In genomic region chr11:72069787-72070251, GRCh38 we compare ENCODE assay signal across 8 cellular contexts. TPM values are rescaled to one million over a fixed set of nuclear protein-coding genes. Genes with fewer than 3 reads are reported as not detected.
A peak's percentile ranks its signal among the peaks of the same experiment; 100 is the strongest.
DNase-seq lines count a peak whose midpoint lies in the region; ATAC-seq and TF ChIP-seq lines count a peak whose summit lies in the region.

No MANE protein-coding gene starts in this region.

- no peaks in the 10 kb centered on the region for H3K27me3 ChIP-seq in transverse colon

- no peak overlapping the region for H3K4me3 ChIP-seq in transverse colon

- H3K9me3 ChIP-seq in transverse colon: no peaks in the 10 kb centered on the region

- DNase-seq in OCI-M1 (lab: John Stamatoyannopoulos, UW) (peak; percentile 98), dedifferentiated amniotic fluid mesenchymal stem cell (ENCODE audit: extremely low spot score) (peak; percentile 73), lung microvascular endothelial cell (ENCODE audit: low read depth in 2 of 2) (peak; percentile 53 to 85), transverse colon (peak; percentile 83), inferior parietal cortex (ENCODE audit: extremely low spot score) (no peak)

- H3K4me1 ChIP-seq in transverse colon: peaks cover 30 to 59% (median 43%) of the 10 kb centered on the region in 4 donors

- ATAC-seq in GM21723 (IDR thresholded peaks at IDR 0.05; ENCODE audit: unreplicated experiment) (peak; percentile 66), HG02852 (IDR thresholded peaks at IDR 0.05; ENCODE audit: unreplicated experiment) (no peak)

- intact Hi-C loops in transverse colon (cut with DNase I; ENCODE audit: low total_unique reads): no loop called here

- TF ChIP-seq CTCF in C4-2B (conservative IDR thresholded peaks at IDR 0.05) (no peak), transverse colon (IDR thresholded peaks at IDR 0.05) (no peak)

- no peaks in the 10 kb centered on the region for H3K36me3 ChIP-seq in transverse colon

- H3K27ac ChIP-seq in C4-2B: peak overlapping the region; percentile 78
- peak overlapping the region; percentile 76 to 85 (median 80) for H3K27ac ChIP-seq in transverse colon

- in situ Hi-C loops in transverse colon (cut with MboI; ENCODE audit: low pct_ligation_motif_present in 1 of 4, low pct_unique_long_range_greater_than_20kb in 1 of 4, low sequenced_read_pairs in 3 of 4): no loop called here

- TF ChIP-seq POLR2A in transverse colon (IDR thresholded peaks at IDR 0.05): no peak

- 9% methylated on average over 2 of the region's 2 CpGs; no CpG with 5 or more reads in 1 of the 2 donors for WGBS in transverse colon (ENCODE audit: low coverage in 1 of 2), 2 donors

- no peak for TF ChIP-seq EP300 in transverse colon (IDR thresholded peaks at IDR 0.05; ENCODE audit: low read depth)

RNA-seq across cellular contexts. Expression of gene NUMA1, which starts 10.5 kb away (rescaled TPM):
- total RNA-seq in lung microvascular endothelial cell: 103 and 107 TPM in 2 replicates
- 100 to 1,000 TPM; 323 to 520 (median 419) TPM for total RNA-seq in transverse colon

RNA-seq across cellular contexts. Expression of gene LRRC51, which starts 10.8 kb away (rescaled TPM):
- total RNA-seq in lung microvascular endothelial cell (2.4 and 4.0 TPM in 2 replicates), transverse colon (10 to 100 TPM in 1 of 4 donors, 1 to 10 TPM in 3; 5.1 to 77.4 (median 6.7) TPM)

RNA-seq across cellular contexts. Expression of gene LAMTOR1, which starts 33.3 kb away (rescaled TPM):
- total RNA-seq in lung microvascular endothelial cell: 78.7 and 95.0 TPM in 2 replicates
- 100 to 1,000 TPM in 2 of 4 donors, 10 to 100 TPM in 2; 59.1 to 156 (median 102) TPM for total RNA-seq in transverse colon

RNA-seq across cellular contexts. Expression of gene TOMT, which starts 35.9 kb away (rescaled TPM):
- total RNA-seq in lung microvascular endothelial cell: 0.20 TPM in 1 of 2 replicates, not detected in the other
- total RNA-seq in transverse colon: not detected

RNA-seq across cellular contexts. Expression of gene ANAPC15, which starts 42.7 kb away (rescaled TPM):
- 16.9 and 25.1 TPM in 2 replicates for total RNA-seq in lung microvascular endothelial cell
- total RNA-seq in transverse colon: 10 to 100 TPM; 15.1 to 44.5 (median 27.6) TPM
